In the genomic region with DNA sequence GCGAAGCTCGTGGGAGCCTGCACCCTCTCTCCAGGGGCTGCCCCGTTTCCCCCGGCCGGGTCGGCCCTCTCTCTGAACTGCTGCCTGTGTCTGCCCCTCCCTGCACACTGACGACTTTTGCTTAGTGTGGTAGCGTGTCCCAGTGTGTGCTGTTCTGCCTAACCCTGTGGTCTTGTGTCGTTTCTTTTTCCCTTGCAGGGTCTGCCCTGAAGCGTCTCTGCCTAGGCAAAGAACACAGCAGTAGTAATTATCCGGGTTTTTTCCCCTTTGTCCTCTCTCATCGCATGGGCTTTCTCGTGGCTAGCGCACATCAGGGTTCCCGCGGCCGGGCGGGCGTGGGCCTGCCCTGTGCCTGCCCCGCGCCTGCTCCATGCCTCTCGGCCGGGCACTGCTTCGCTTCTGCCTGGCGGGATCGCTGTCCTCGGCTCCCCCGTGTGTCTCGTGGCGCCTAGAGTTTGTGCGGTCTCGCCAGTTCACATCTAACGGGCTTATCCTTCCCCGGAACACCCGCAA, we compare ENCODE assay signal across 22 cellular contexts.
DNase-seq lines count a peak whose midpoint lies in the region; TF ChIP-seq lines count a peak whose summit lies in the region.
"Had no signal": no experiment of that assay in that cellular context is flagged by ENCODE, and none has a peak within 500 bp of the region (broad histone marks: within the 10 kb centered on the region; RNA-seq: fewer than 3 reads in every experiment).

No MANE protein-coding gene starts in this region.

- H3K4ac ChIP-seq in H9 (ENCODE audit: low read depth, low read length): no peak overlapping the region

- intact Hi-C loops in posterior vena cava (cut with DNase I): loop anchor here in 1 of 2 donors (1.0 kb wide), 1 partner anchor 148 kb away; no protein-coding TSS in a partner anchor

- peak; percentile 31 for DNase-seq in D341Med (ENCODE audit: low spot score)
- peak; percentile 31 for DNase-seq in H9
- peak; percentile 47 for DNase-seq in endodermal cell
- peak; percentile 72 for DNase-seq in posterior vena cava (ENCODE audit: low spot score)
- no peak for DNase-seq in cerebellar cortex (ENCODE audit: low spot score)
- no peak for DNase-seq in NCI-H2029 (lab: John Stamatoyannopoulos, UW)
- DNase-seq in NCI-H1930 (lab: John Stamatoyannopoulos, UW): no peak
- DNase-seq: activated CD4-positive, CD25-positive, alpha-beta regulatory T cell; activated naive CD4-positive, alpha-beta T cell; dermis blood vessel endothelial cell; EL; mesendoderm; naive thymus-derived CD4-positive, alpha-beta T cell; NCI-H187; NCI-H345; NCI-H82; retina; stimulated activated CD4-positive, alpha-beta T cell treated with anti-CD3 and anti-CD28 coated beads, Interleukin-12 subunit alpha, Interleukin-12 subunit beta, amount 100 ng/mL, for 4 hours; stimulated activated CD4-positive, alpha-beta T cell treated with anti-CD3 and anti-CD28 coated beads, Interleukin-4, amount 100 ng/mL, for 4 hours; stimulated activated naive CD8-positive, alpha-beta T cell treated with anti-CD3 and anti-CD28 coated beads, Interleukin-15, Interleukin-2, amounts not matched to agents 100 U/mL and 50 U/mL, for 24 hours; T1000 had no signal

- H3K27ac ChIP-seq in H9 (ENCODE audit: insufficient read length, low read depth, low read length) (no peak overlapping the region), endodermal cell (ENCODE audit: low read depth, low read length) (no peak overlapping the region)

- H4K91ac ChIP-seq in H9 (ENCODE audit: insufficient read length, low read depth, low read length): no peak overlapping the region

- H3K79me1 ChIP-seq in H9 (ENCODE audit: insufficient read depth, low read depth, low read length, poor library complexity, severe bottlenecking): no peaks in the 10 kb centered on the region

- H3K4me2 ChIP-seq in H9 (ENCODE audit: insufficient read depth, insufficient read length, low read length): no peak overlapping the region

- no peak overlapping the region for H3K18ac ChIP-seq in H9 (ENCODE audit: insufficient read length, low read depth, low read length)

- H3K4me1 Mint-ChIP-seq in H9 (peaks cover 5% of the 10 kb centered on the region in 2 experiments), endodermal cell (no peaks in the 10 kb centered on the region)

- H4K5ac ChIP-seq in H9 (ENCODE audit: insufficient read length, low read depth, low read length): no peak overlapping the region

- H3K36me3 Mint-ChIP-seq in H9 (ENCODE audit: insufficient read depth in 1 of 3, low read depth in 3 of 3) (peaks cover 5 to 12% (median 11%) of the 10 kb centered on the region in 3 experiments; a peak in 5 of 7 replicates), endodermal cell (ENCODE audit: low read depth) (peaks cover 7% of the 10 kb centered on the region)
- H3K36me3 Mint-ChIP-seq: naive thymus-derived CD4-positive, alpha-beta T cell had no signal

- no CpG with 5 or more reads among the region's 35 CpGs for WGBS in H9 (ENCODE audit: extremely low coverage, insufficient read length, low lambda C conversion rate)
- 94 to 95% methylated on average over 27 to 35 of the region's 35 CpGs for WGBS in endodermal cell (ENCODE audit: insufficient coverage in 1 of 2, insufficient read length in 1 of 2), 2 experiments

- no peaks in the 10 kb centered on the region for H3K79me2 ChIP-seq in H9 (ENCODE audit: insufficient read depth, low read length)

- H3K4me3 ChIP-seq in endodermal cell (ENCODE audit: low read length): no peak overlapping the region

- no peak overlapping the region for H4K8ac ChIP-seq in H9 (replicated peaks; ENCODE audit: insufficient read length, low read depth, low read length)

- H3K9ac ChIP-seq in H9 (ENCODE audit: extremely low read depth, insufficient read length, low read length): no peak overlapping the region
- H3K9ac ChIP-seq in endodermal cell (ENCODE audit: extremely low read depth, low read length, poor library complexity, severe bottlenecking): no peak overlapping the region

- H2BK15ac ChIP-seq in H9 (ENCODE audit: low read depth, low read length): no peak overlapping the region

- no peak overlapping the region for H2AK5ac ChIP-seq in H9 (ENCODE audit: insufficient read length, low read length)

- H3K4me3 Mint-ChIP-seq in H9 (no peak overlapping the region), endodermal cell (no peak overlapping the region)
- H3K4me3 Mint-ChIP-seq: naive thymus-derived CD4-positive, alpha-beta T cell had no signal

- H3K9me3 ChIP-seq in H9 (ENCODE audit: control insufficient read depth, low read depth, low read length): peaks cover 7% of the 10 kb centered on the region
- no peaks in the 10 kb centered on the region for H3K9me3 ChIP-seq in endodermal cell (ENCODE audit: control insufficient read depth, low read length)
- H3K9me3 ChIP-seq: thoracic aorta had no signal

- 0 out of 2 replicates have a peak overlapping the region, but pooled peaks have one; percentile 3 for H3K14ac ChIP-seq in H9 (ENCODE audit: insufficient read depth, low read length)

- no peaks in the 10 kb centered on the region for H3K23me2 ChIP-seq in H9 (ENCODE audit: insufficient read length, low read depth, low read length, poor library complexity, severe bottlenecking)

- H3K9me3 Mint-ChIP-seq in H9 (no peaks in the 10 kb centered on the region), endodermal cell (no peaks in the 10 kb centered on the region)
- H3K9me3 Mint-ChIP-seq: naive thymus-derived CD4-positive, alpha-beta T cell had no signal

- H2BK20ac ChIP-seq in H9 (ENCODE audit: low read depth, low read length, poor library complexity, severe bottlenecking): no peak overlapping the region

- no peak for TF ChIP-seq CTCF in H9 (conservative IDR thresholded peaks at IDR 0.05)
- TF ChIP-seq CTCF in endodermal cell (conservative IDR thresholded peaks at IDR 0.05): no peak

- no peaks in the 10 kb centered on the region for H4K20me1 ChIP-seq in H9 (ENCODE audit: control insufficient read depth, insufficient read depth, insufficient read length)

- no peaks in the 10 kb centered on the region for H3K36me3 ChIP-seq in endodermal cell (ENCODE audit: control insufficient read depth, insufficient read depth, low read length)
- H3K36me3 ChIP-seq: thoracic aorta had no signal

- H3K4me1 ChIP-seq in H9 (ENCODE audit: insufficient read depth, low read length): no peaks in the 10 kb centered on the region
- no peaks in the 10 kb centered on the region for H3K4me1 ChIP-seq in endodermal cell (ENCODE audit: control insufficient read depth, insufficient read depth, low read length)

- H3K27me3 ChIP-seq in H9 (ENCODE audit: insufficient read depth, low read length): no peaks in the 10 kb centered on the region
- H3K27me3 ChIP-seq in endodermal cell (ENCODE audit: control insufficient read depth, insufficient read depth, low read length, poor library complexity, severe bottlenecking): no peaks in the 10 kb centered on the region

- no peak overlapping the region for H2AFZ ChIP-seq in H9 (ENCODE audit: low read length)

- H2BK5ac ChIP-seq in H9 (ENCODE audit: insufficient read length, low read length): no peak overlapping the region

- H3K27ac Mint-ChIP-seq in H9 (peak overlapping the region in 1 of 3 experiments; percentile 49; a peak in 1 of 7 replicates), endodermal cell (no peak overlapping the region)

- H3K27me3 Mint-ChIP-seq in H9 (ENCODE audit: low read depth) (no peaks in the 10 kb centered on the region; the same call in none of the 2 replicates), endodermal cell (ENCODE audit: insufficient read depth) (no peaks in the 10 kb centered on the region)

- no peak overlapping the region for H2BK12ac ChIP-seq in H9 (ENCODE audit: insufficient read length, low read depth, low read length)

- H3K56ac ChIP-seq in H9 (ENCODE audit: insufficient read length, low read depth, low read length): no peak overlapping the region

- H3T11ph ChIP-seq in H9 (ENCODE audit: low read length): no peak overlapping the region

- H2BK120ac ChIP-seq in H9 (ENCODE audit: low read depth, low read length, poor library complexity, severe bottlenecking): no peak overlapping the region

- H3K23ac ChIP-seq in H9 (ENCODE audit: insufficient read length, low read depth, low read length): no peak overlapping the region

Comparison
In these comparisons a context has a peak if more than half of its experiments do, and no peak if none do; other contexts are left out.
1. DNase-seq: peak in D341Med (single experiment), H9 (single experiment), endodermal cell (single experiment) and posterior vena cava (single experiment); none in cerebellar cortex (single experiment), NCI-H2029 (single experiment) and NCI-H1930 (0 of 2).